Comparison of ENCODE assay signal across 15 cellular contexts in genomic region chr10:88755753-88756152, GRCh38.
A peak's percentile ranks its signal among the peaks of the same experiment; 100 is the strongest.
DNase-seq lines count a peak whose midpoint lies in the region; ATAC-seq lines count a peak whose summit lies in the region.
"Had no signal": no experiment of that assay in that cellular context is flagged by ENCODE, and none has a peak within 500 bp of the region (broad histone marks: within the 10 kb centered on the region; RNA-seq: fewer than 3 reads in every experiment).

No MANE protein-coding gene starts in this region.

- H3K27me3 Mint-ChIP-seq in activated naive CD8-positive, alpha-beta T cell treated with anti-CD3 and anti-CD28 coated beads, Interleukin-2, amount 50 U/mL, for 24 hours = no peaks in the 10 kb centered on the region

- no peaks in the 10 kb centered on the region for H3K36me3 Mint-ChIP-seq in activated naive CD8-positive, alpha-beta T cell treated with anti-CD3 and anti-CD28 coated beads, Interleukin-2, amount 50 U/mL, for 24 hours (ENCODE audit: low read depth)
- H3K36me3 Mint-ChIP-seq: brain; CD8-positive, alpha-beta memory T cell; memory B cell had no signal

- H3K4me3 Mint-ChIP-seq in activated naive CD8-positive, alpha-beta T cell treated with anti-CD3 and anti-CD28 coated beads, Interleukin-2, amount 50 U/mL, for 24 hours = no peak overlapping the region
- H3K4me3 Mint-ChIP-seq: brain; CD8-positive, alpha-beta memory T cell; memory B cell had no signal

- peak; percentile 13 to 31 for DNase-seq in activated CD4-positive, alpha-beta T cell treated with anti-CD3 and anti-CD28 coated beads, Interleukin-2, amount 50 U/mL, for 48 hours
- DNase-seq in activated CD4-positive, alpha-beta T cell treated with anti-CD3 and anti-CD28 coated beads for 1 hour = no peak
- DNase-seq in activated naive CD8-positive, alpha-beta T cell treated with anti-CD3 and anti-CD28 coated beads, Interleukin-2, amount 50 U/mL, for 24 hours = peak; percentile 6
- DNase-seq in NCI-H2227 (lab: John Stamatoyannopoulos, UW; ENCODE audit: unreplicated experiment) (no peak), NCI-H526 treated with DMSO at 0.1 percent for 48 hours (lab: John Stamatoyannopoulos, UW) (no peak), EL (no peak)
- DNase-seq: CD8-positive, alpha-beta memory T cell; effector CD4-positive, alpha-beta T cell; MV-4-11; NCI-H2171 treated with DMSO at 0.1 percent for 48 hours had no signal

- ATAC-seq in GM18907 (IDR thresholded peaks at IDR 0.05; ENCODE audit: unreplicated experiment) (peak; percentile 67), HG02763 (IDR thresholded peaks at IDR 0.05; ENCODE audit: unreplicated experiment) (peak; percentile 65)
- ATAC-seq in activated naive CD8-positive, alpha-beta T cell treated with anti-CD3 and anti-CD28 coated beads, Interleukin-2, amount 50 U/mL, for 24 hours = peak; percentile 97

- peaks cover 13% of the 10 kb centered on the region for H3K4me1 Mint-ChIP-seq in activated naive CD8-positive, alpha-beta T cell treated with anti-CD3 and anti-CD28 coated beads, Interleukin-2, amount 50 U/mL, for 24 hours
- H3K4me1 Mint-ChIP-seq: brain had no signal

- H3K27ac Mint-ChIP-seq in activated naive CD8-positive, alpha-beta T cell treated with anti-CD3 and anti-CD28 coated beads, Interleukin-2, amount 50 U/mL, for 24 hours = peak overlapping the region; percentile 16
- H3K27ac Mint-ChIP-seq: activated T-helper 2 cell treated with anti-CD3 and anti-CD28 coated beads, Interferon-gamma antibody, Interleukin-2, Interleukin-4, amounts not matched to agents 10 μg/mL and 5 μg/mL and 100 μg/mL, durations not matched to agents 14 hours and 24 hours and 36 hours; brain; CD8-positive, alpha-beta memory T cell; memory B cell had no signal

- no peaks in the 10 kb centered on the region for H3K9me3 Mint-ChIP-seq in activated naive CD8-positive, alpha-beta T cell treated with anti-CD3 and anti-CD28 coated beads, Interleukin-2, amount 50 U/mL, for 24 hours
- H3K9me3 Mint-ChIP-seq: activated T-helper 2 cell treated with anti-CD3 and anti-CD28 coated beads, Interferon-gamma antibody, Interleukin-2, Interleukin-4, amounts not matched to agents 10 μg/mL and 5 μg/mL and 100 μg/mL, durations not matched to agents 14 hours and 24 hours and 36 hours; brain; CD8-positive, alpha-beta memory T cell; memory B cell had no signal

Comparison
In these comparisons a context has a peak if more than half of its experiments do, and no peak if none do; other contexts are left out.
1. DNase-seq: peak in activated CD4-positive, alpha-beta T cell treated with anti-CD3 and anti-CD28 coated beads, Interleukin-2, amount 50 U/mL, for 48 hours (2 of 2) and activated naive CD8-positive, alpha-beta T cell treated with anti-CD3 and anti-CD28 coated beads, Interleukin-2, amount 50 U/mL, for 24 hours (single experiment); none in activated CD4-positive, alpha-beta T cell treated with anti-CD3 and anti-CD28 coated beads for 1 hour (single experiment), NCI-H2227 (single experiment), NCI-H526 treated with DMSO at 0.1 percent for 48 hours (single experiment) and EL (single experiment).
2. Peak in every context shown above with its lines, with median percentiles within 50 percentile points of each other: ATAC-seq.